In genomic region chr10:35642793-35643114, GRCh38 we compare ENCODE assay signal across 8 cellular contexts. TPM values are rescaled to one million over a fixed set of nuclear protein-coding genes. Genes with fewer than 3 reads are reported as not detected.
DNase-seq lines count a peak whose midpoint lies in the region; ATAC-seq and TF ChIP-seq lines count a peak whose summit lies in the region.

No MANE protein-coding gene starts in this region.

- H2AFZ ChIP-seq in neuron (ENCODE audit: low read depth, low read length): peak overlapping the region; percentile 98

- no peak for TF ChIP-seq CTCF in C4-2B (conservative IDR thresholded peaks at IDR 0.05)
- no peak for TF ChIP-seq CTCF in Peyer's patch (IDR thresholded peaks at IDR 0.05)
- no peak for TF ChIP-seq CTCF in esophagus muscularis mucosa (IDR thresholded peaks at IDR 0.05)
- no peak for TF ChIP-seq CTCF in GM20000 (IDR thresholded peaks at IDR 0.05; ENCODE audit: extremely low read depth, missing control alignments)

- TF ChIP-seq POLR2A in Peyer's patch (IDR thresholded peaks at IDR 0.05) (no peak), esophagus muscularis mucosa (IDR thresholded peaks at IDR 0.05; ENCODE audit: low read depth) (no peak)

- no peak for TF ChIP-seq EP300 in esophagus muscularis mucosa (IDR thresholded peaks at IDR 0.05)

- in situ Hi-C loops in ACHN (cut with HindIII; ENCODE audit: low pct_ligation_motif_present, low pct_unique_long_range_greater_than_20kb, low sequenced_read_pairs): loop anchor here (25.0 kb wide), 1 partner anchor 1145 kb away; no protein-coding TSS in a partner anchor

- H3K4me3 ChIP-seq in Peyer's patch: peak overlapping the region; percentile 56 to 89 (median 68)
- peak overlapping the region; percentile 86 to 92 (median 89) for H3K4me3 ChIP-seq in esophagus muscularis mucosa
- peak overlapping the region; percentile 39 for H3K4me3 ChIP-seq in neuron (ENCODE audit: low read length)

- intact Hi-C loops in esophagus muscularis mucosa (cut with DNase I): no loop called here

- DNase-seq in Peyer's patch (no peak), esophagus muscularis mucosa (ENCODE audit: extremely low spot score) (no peak), ACHN (no peak), GM20000 (ENCODE audit: low spot score) (no peak), islet precursor cell (no peak)

- WGBS in esophagus muscularis mucosa: under 1% methylated on average over 17 of the region's 17 CpGs

- no peak for ATAC-seq in HG02798 (IDR thresholded peaks at IDR 0.05; ENCODE audit: poor library complexity, unreplicated experiment)

- H3K27me3 ChIP-seq in Peyer's patch: peaks cover 0 to 6% of the 10 kb centered on the region in 2 donors
- H3K27me3 ChIP-seq in esophagus muscularis mucosa: no peaks in the 10 kb centered on the region
- peaks cover 45% of the 10 kb centered on the region for H3K27me3 ChIP-seq in neuron (ENCODE audit: insufficient read depth, low read length)

- H3K36me3 ChIP-seq in Peyer's patch (no peaks in the 10 kb centered on the region), esophagus muscularis mucosa (no peaks in the 10 kb centered on the region), neuron (ENCODE audit: insufficient read depth, low read length) (no peaks in the 10 kb centered on the region)

- H3K9me3 ChIP-seq in Peyer's patch (no peaks in the 10 kb centered on the region), esophagus muscularis mucosa (peaks cover 0 to 4% (median 0%) of the 10 kb centered on the region in 4 donors), neuron (ENCODE audit: low read length) (peaks cover 9% of the 10 kb centered on the region)

- peak overlapping the region; percentile 91 for H3K27ac ChIP-seq in C4-2B
- H3K27ac ChIP-seq in Peyer's patch: peak overlapping the region in 2 of 4 donors; percentile 41 to 74
- H3K27ac ChIP-seq in esophagus muscularis mucosa (replicated peaks in 1 of 4): peak overlapping the region; percentile 90 to 98 (median 94)

- H3K4me1 ChIP-seq in Peyer's patch: peaks cover 0 to 31% (median 12%) of the 10 kb centered on the region in 4 donors
- H3K4me1 ChIP-seq in esophagus muscularis mucosa: peaks cover 17 to 53% (median 43%) of the 10 kb centered on the region in 4 donors
- peaks cover 11% of the 10 kb centered on the region for H3K4me1 ChIP-seq in neuron (ENCODE audit: insufficient read depth, low read length)

RNA-seq across cellular contexts. Expression of gene FZD8, which starts 0.7 kb away (rescaled TPM):
- total RNA-seq in Peyer's patch (1 to 10 TPM in 2 of 4 donors, under 1 TPM in 2; 0.70 to 2.2 (median 1.2) TPM), esophagus muscularis mucosa (10 to 100 TPM in 2 of 4 donors, 1 to 10 TPM in 2; 5.4 to 13.8 (median 11.2) TPM)

RNA-seq across cellular contexts. Expression of gene GJD4, which starts 37.6 kb away (rescaled TPM):
- total RNA-seq in Peyer's patch (not detected), esophagus muscularis mucosa (not detected)

Comparison
In these comparisons a context has a peak if more than half of its experiments do, and no peak if none do; other contexts are left out.
1. H3K4me3 ChIP-seq: peak in every context shown above with its lines; median percentile 89 in esophagus muscularis mucosa; 68 in Peyer's patch; 39 in neuron.